Comparison of ENCODE assay signal across 23 cellular contexts in the genomic region with DNA sequence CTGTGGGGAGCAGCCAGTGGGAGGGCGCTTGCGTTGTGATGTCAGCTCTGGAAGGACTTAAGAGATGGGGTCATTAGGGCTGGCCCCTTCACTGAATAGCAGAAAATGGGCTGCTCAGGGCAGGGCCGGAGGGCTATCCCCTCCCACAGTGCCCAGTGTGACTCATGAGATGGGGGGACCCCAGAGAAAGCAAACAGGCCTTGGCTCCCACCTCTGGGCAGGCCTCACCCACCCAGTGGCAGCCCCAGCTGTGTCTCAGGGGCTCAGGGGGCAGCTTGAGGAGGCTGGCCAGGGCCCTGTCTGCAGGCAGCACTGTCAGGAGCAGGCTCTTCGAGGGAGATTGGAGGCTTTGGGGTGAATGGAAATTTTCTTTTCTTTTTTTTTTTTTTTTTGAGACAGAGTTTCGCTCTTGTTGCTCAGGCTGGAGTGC.
A peak's percentile ranks its signal among the peaks of the same experiment; 100 is the strongest.
DNase-seq lines count a peak whose midpoint lies in the region; ATAC-seq, FAIRE-seq and TF ChIP-seq lines count a peak whose summit lies in the region.
"Had no signal": no experiment of that assay in that cellular context is flagged by ENCODE, and none has a peak within 500 bp of the region (broad histone marks: within the 10 kb centered on the region; RNA-seq: fewer than 3 reads in every experiment).

No MANE protein-coding gene starts in this region.

- H4K20me1 ChIP-seq in BLaER1 treated with 17β-estradiol and CSF1 and Interleukin-3, amounts not matched to agents 10 nM and 100 nM = peaks cover 0 to 7% (median 0%) of the 10 kb centered on the region in 11 experiments; a peak in 1 of 22 replicates
- no peaks in the 10 kb centered on the region for H4K20me1 ChIP-seq in GM23338 (replicated peaks; ENCODE audit: insufficient read depth)

- H3K27me3 ChIP-seq in BLaER1 treated with 17β-estradiol and CSF1 and Interleukin-3, amounts not matched to agents 10 nM and 100 nM = no peaks in the 10 kb centered on the region
- H3K27me3 ChIP-seq in GM23338 (ENCODE audit: insufficient read depth) (no peaks in the 10 kb centered on the region), right atrium auricular region (no peaks in the 10 kb centered on the region)
- H3K27me3 ChIP-seq: pancreas, transverse colon had no signal

- no peak overlapping the region for H2AFZ ChIP-seq in GM23338

- no peaks in the 10 kb centered on the region for H3K36me3 ChIP-seq in BLaER1 treated with 17β-estradiol and CSF1 and Interleukin-3, amounts not matched to agents 10 nM and 100 nM
- no peaks in the 10 kb centered on the region for H3K36me3 ChIP-seq in GM23338 (ENCODE audit: insufficient read depth)
- H3K36me3 ChIP-seq in right atrium auricular region = no peaks in the 10 kb centered on the region
- H3K36me3 ChIP-seq: pancreas, transverse colon had no signal

- H3K9me2 ChIP-seq in GM23338 (ENCODE audit: insufficient read depth) = no peaks in the 10 kb centered on the region

- no peak for TF ChIP-seq POLR2A in H54 (IDR thresholded peaks at IDR 0.05; ENCODE audit: low read depth, low read length)

- no peak overlapping the region for H3K4me3 ChIP-seq in BLaER1 treated with 17β-estradiol and CSF1 and Interleukin-3, amounts not matched to agents 10 nM and 100 nM
- H3K4me3 ChIP-seq in GM23338 (no peak overlapping the region), right atrium auricular region (no peak overlapping the region)
- H3K4me3 ChIP-seq: pancreas, transverse colon had no signal

- H3K4me2 ChIP-seq in BLaER1 treated with 17β-estradiol and CSF1 and Interleukin-3, amounts not matched to agents 10 nM and 100 nM = peak overlapping the region in 10 of 11 experiments; percentile 73 to 94 (median 92); a peak in 18 of 22 replicates
- H3K4me2 ChIP-seq in GM23338 = no peak overlapping the region

- no peak for FAIRE-seq in H54 (lab: Jason Lieb, UNC)
- FAIRE-seq: keratinocyte, pancreas had no signal

- no peak overlapping the region; a peak in 1 of 22 replicates for H3K9ac ChIP-seq in BLaER1 treated with 17β-estradiol and CSF1 and Interleukin-3, amounts not matched to agents 10 nM and 100 nM

- ATAC-seq in GM23338 (peak; percentile 15), memory B cell (ENCODE audit: low read depth) (no peak)
- no peak for ATAC-seq in activated CD8-positive, alpha-beta T cell treated with anti-CD3 and anti-CD28 coated beads for 36 hours
- ATAC-seq: pancreas had no signal

- TF ChIP-seq CTCF in GM23338 (conservative IDR thresholded peaks at IDR 0.05; ENCODE audit: low read depth in 2 of 2) = no peak
- TF ChIP-seq CTCF in activated CD8-positive, alpha-beta T cell treated with anti-CD3 and anti-CD28 coated beads for 36 hours (IDR thresholded peaks at IDR 0.05) = no peak
- TF ChIP-seq CTCF in right atrium auricular region (IDR thresholded peaks at IDR 0.05) = no peak

- no peaks in the 10 kb centered on the region for H3K9me3 ChIP-seq in BLaER1 treated with 17β-estradiol and CSF1 and Interleukin-3, amounts not matched to agents 10 nM and 100 nM (replicated peaks in 1 of 11)
- no peaks in the 10 kb centered on the region for H3K9me3 ChIP-seq in right atrium auricular region
- H3K9me3 ChIP-seq: pancreas, transverse colon had no signal

- H3K27me3 Mint-ChIP-seq in GM23338 (ENCODE audit: insufficient read depth, low read depth, poor library complexity) = peaks cover 14% of the 10 kb centered on the region
- no peaks in the 10 kb centered on the region for H3K27me3 Mint-ChIP-seq in activated CD8-positive, alpha-beta T cell treated with anti-CD3 and anti-CD28 coated beads for 36 hours
- H3K27me3 Mint-ChIP-seq in memory B cell = no peaks in the 10 kb centered on the region
- H3K27me3 Mint-ChIP-seq: activated B cell treated with CpG ODN at 0.5 μM for 24 hours, naive B cell had no signal

- H3K4me1 ChIP-seq in BLaER1 treated with 17β-estradiol and CSF1 and Interleukin-3, amounts not matched to agents 10 nM and 100 nM = peaks cover 20 to 48% (median 37%) of the 10 kb centered on the region in 10 experiments
- H3K4me1 ChIP-seq in GM23338 (ENCODE audit: insufficient read depth) = no peaks in the 10 kb centered on the region
- H3K4me1 ChIP-seq in right atrium auricular region = peaks cover 0 to 6% of the 10 kb centered on the region in 2 donors
- H3K4me1 ChIP-seq: foreskin keratinocyte had no signal

- H3F3A ChIP-seq in GM23338 (replicated peaks; ENCODE audit: low read depth) = no peaks in the 10 kb centered on the region

- H3K36me3 Mint-ChIP-seq in GM23338 (ENCODE audit: low read depth) (no peaks in the 10 kb centered on the region), memory B cell (no peaks in the 10 kb centered on the region)
- no peaks in the 10 kb centered on the region for H3K36me3 Mint-ChIP-seq in activated CD8-positive, alpha-beta T cell treated with anti-CD3 and anti-CD28 coated beads for 36 hours (ENCODE audit: low read depth)
- H3K36me3 Mint-ChIP-seq: naive B cell had no signal

- H3K4me1 Mint-ChIP-seq in GM23338 (peaks cover 16% of the 10 kb centered on the region), memory B cell (peaks cover 14% of the 10 kb centered on the region)
- H3K4me1 Mint-ChIP-seq in activated CD8-positive, alpha-beta T cell treated with anti-CD3 and anti-CD28 coated beads for 36 hours (ENCODE audit: low read depth) = peaks cover 11% of the 10 kb centered on the region

- no peak overlapping the region for H3K27ac ChIP-seq in BLaER1 treated with 17β-estradiol and CSF1 and Interleukin-3, amounts not matched to agents 10 nM and 100 nM
- H3K27ac ChIP-seq in GM23338 (ENCODE audit: low read depth) (no peak overlapping the region), right atrium auricular region (no peak overlapping the region)
- H3K27ac ChIP-seq: foreskin keratinocyte, pancreas, transverse colon had no signal

- no peak overlapping the region for H3K27ac Mint-ChIP-seq in GM23338
- H3K27ac Mint-ChIP-seq in activated CD8-positive, alpha-beta T cell treated with anti-CD3 and anti-CD28 coated beads for 36 hours = peak overlapping the region; percentile 81
- peak overlapping the region; percentile 45 for H3K27ac Mint-ChIP-seq in memory B cell

- CTCF ChIA-PET in activated CD8-positive, alpha-beta T cell treated with anti-CD3 and anti-CD28 coated beads for 36 hours (lab: Charles Lee) = interaction anchor here (1.4 to 2.4 kb wide), 3 partner anchors 8 to 106 kb away, joined by 6 to 24 read pairs (median 12); no protein-coding TSS in a partner anchor

- no peaks in the 10 kb centered on the region for H3K79me2 ChIP-seq in GM23338 (replicated peaks; ENCODE audit: insufficient read depth)

- H3K4me3 Mint-ChIP-seq in GM23338 = no peak overlapping the region
- H3K4me3 Mint-ChIP-seq in activated CD8-positive, alpha-beta T cell treated with anti-CD3 and anti-CD28 coated beads for 36 hours = peak overlapping the region; percentile 59
- H3K4me3 Mint-ChIP-seq in memory B cell = no peak overlapping the region

- no peak for DNase-seq in GM23338 (ENCODE audit: low spot score)
- DNase-seq in activated CD8-positive, alpha-beta T cell treated with anti-CD3 and anti-CD28 coated beads for 36 hours = no peak
- no peak for DNase-seq in memory B cell (ENCODE audit: low spot score in 2 of 2)
- DNase-seq in NCI-H526 (lab: John Stamatoyannopoulos, UW) = no peak
- DNase-seq in right atrium auricular region (ENCODE audit: low spot score) = no peak
- DNase-seq in H54 (ENCODE audit: insufficient read length, low spot score) = no peak
- DNase-seq: activated B cell treated with CpG ODN at 0.5 μM for 24 hours; activated CD8-positive, alpha-beta memory T cell treated with anti-CD3 and anti-CD28 coated beads for 24 hours; activated gamma-delta T cell; central memory CD4-positive, alpha-beta T cell; COR-L47; foreskin keratinocyte; HCEC 1CT; naive B cell; NCI-H1105 treated with DMSO at 0.1 percent for 48 hours; NCI-H2081; NCI-H446 treated with DMSO at 0.1 percent for 48 hours; pancreas; stimulated activated naive CD4-positive, alpha-beta T cell treated with Interleukin-2 at 50 U/mL for 16 hours; T-helper 9 cell; transverse colon had no signal

- intact Hi-C loops in activated CD8-positive, alpha-beta T cell treated with anti-CD3 and anti-CD28 coated beads for 36 hours (cut with micrococcal nuclease) = no loop called here

- POLR2A ChIA-PET in activated CD8-positive, alpha-beta T cell treated with anti-CD3 and anti-CD28 coated beads for 36 hours (lab: Charles Lee) = interaction anchor here (0.5 kb wide), 1 partner anchor 106 kb away, joined by 3 read pairs; no protein-coding TSS in a partner anchor

- H3K9me3 Mint-ChIP-seq in GM23338 (no peaks in the 10 kb centered on the region), memory B cell (no peaks in the 10 kb centered on the region)
- H3K9me3 Mint-ChIP-seq in activated CD8-positive, alpha-beta T cell treated with anti-CD3 and anti-CD28 coated beads for 36 hours = no peaks in the 10 kb centered on the region
- H3K9me3 Mint-ChIP-seq: activated B cell treated with CpG ODN at 0.5 μM for 24 hours, naive B cell had no signal

TF ChIP-seq in GM23338, 12 proteins besides CTCF, POLR2A, EP300 and RAD21 (continues in another document):
- no peak for TF ChIP-seq STAT1 (IDR thresholded peaks at IDR 0.05; ENCODE audit: unreplicated experiment)
- TF ChIP-seq ZNF331 (CRISPR knock-in tag; IDR thresholded peaks at IDR 0.05; ENCODE audit: low read depth) = no peak
- TF ChIP-seq REST (IDR thresholded peaks at IDR 0.05; ENCODE audit: unreplicated experiment) = no peak
- no peak for TF ChIP-seq POLR2AphosphoS5 (IDR thresholded peaks at IDR 0.05; ENCODE audit: low read depth)
- TF ChIP-seq EZH2phosphoT487 (IDR thresholded peaks at IDR 0.05; ENCODE audit: unreplicated experiment) = no peak
